Comparison of ENCODE assay signal across 1 cellular context in genomic region chr6:104226798-104227444, GRCh38.
TF ChIP-seq lines count a peak whose summit lies in the region.

No MANE protein-coding gene starts in this region.

TF ChIP-seq in H1, 55 proteins besides CTCF, POLR2A, EP300 and RAD21:
- TF ChIP-seq CEBPB (IDR thresholded peaks at IDR 0.05; ENCODE audit: low read depth, low read length) (peak; percentile 67), TBP (IDR thresholded peaks at IDR 0.05; ENCODE audit: low read depth, low read length) (no peak), ATF3 (IDR thresholded peaks at IDR 0.05; ENCODE audit: insufficient read depth, low read depth, low read length) (no peak), TEAD4 (IDR thresholded peaks at IDR 0.05; ENCODE audit: low read depth, low read length) (no peak), HDAC6 (IDR thresholded peaks at IDR 0.05; ENCODE audit: low read depth, low read length) (no peak), E2F6 (IDR thresholded peaks at IDR 0.05) (no peak)
